1 cellular context compared by ENCODE assay signal in genomic region chr5:10249948-10250803, GRCh38.
TF ChIP-seq lines count a peak whose summit lies in the region.

Gene CCT5 (plus strand): TSS chr5:10250280. CDS start chr5:10250341, 61 bp downstream.

TF ChIP-seq in HepG2, 621 proteins besides CTCF, POLR2A, EP300 and RAD21 (continued from another document and continues in another):
- TF ChIP-seq ZBED4 (CRISPR knock-in tag; IDR thresholded peaks at IDR 0.05; ENCODE audit: borderline replicate concordance) (no peak; the same call in 1 of the 2 replicates), PPARG (CRISPR knock-in tag; conservative IDR thresholded peaks at IDR 0.05) (peak; percentile 41; the same call in 1 of the 2 replicates), ZNF44 (CRISPR knock-in tag; IDR thresholded peaks at IDR 0.05) (no peak), ZUFSP (CRISPR knock-in tag; IDR thresholded peaks at IDR 0.05; ENCODE audit: borderline replicate concordance) (no peak), SRSF4 (IDR thresholded peaks at IDR 0.05; ENCODE audit: low read depth, low read length, poor library complexity, severe bottlenecking) (no peak), ZHX2 (IDR thresholded peaks at IDR 0.05; ENCODE audit: low read depth) (no peak), ZHX2 (CRISPR knock-in tag; IDR thresholded peaks at IDR 0.05; ENCODE audit: borderline replicate concordance) (no peak), NAIF1 (CRISPR knock-in tag; IDR thresholded peaks at IDR 0.05; ENCODE audit: borderline replicate concordance) (no peak), FOXK2 (IDR thresholded peaks at IDR 0.05) (peak; percentile 93), ZNF251 (CRISPR knock-in tag; IDR thresholded peaks at IDR 0.05) (no peak), RCOR2 (CRISPR knock-in tag; IDR thresholded peaks at IDR 0.05) (no peak), GFI1 (CRISPR knock-in tag; IDR thresholded peaks at IDR 0.05; ENCODE audit: borderline replicate concordance) (no peak), THAP7 (CRISPR knock-in tag; IDR thresholded peaks at IDR 0.05) (no peak), ZSCAN22 (CRISPR knock-in tag; IDR thresholded peaks at IDR 0.05) (no peak), ZNF605 (CRISPR knock-in tag; IDR thresholded peaks at IDR 0.05) (peak; percentile 9; the same call in 1 of the 2 replicates), HHEX (CRISPR knock-in tag; IDR thresholded peaks at IDR 0.05) (no peak), ZNF607 (CRISPR knock-in tag; IDR thresholded peaks at IDR 0.05; ENCODE audit: borderline replicate concordance) (peak; percentile 80), ARID2 (CRISPR knock-in tag; IDR thresholded peaks at IDR 0.05; ENCODE audit: borderline replicate concordance) (0 out of 2 replicates have a peak, but pooled peaks have one; percentile 15), AFF4 (CRISPR knock-in tag; IDR thresholded peaks at IDR 0.05) (no peak), ZNF34 (CRISPR knock-in tag; IDR thresholded peaks at IDR 0.05; ENCODE audit: borderline replicate concordance) (no peak), HIC2 (CRISPR knock-in tag; IDR thresholded peaks at IDR 0.05; ENCODE audit: low read depth) (no peak), ZFP36L1 (CRISPR knock-in tag; IDR thresholded peaks at IDR 0.05) (no peak), SIX1 (CRISPR knock-in tag; IDR thresholded peaks at IDR 0.05; ENCODE audit: borderline replicate concordance) (no peak), SNAPC4 (CRISPR knock-in tag; IDR thresholded peaks at IDR 0.05) (no peak), ZNF616 (CRISPR knock-in tag; IDR thresholded peaks at IDR 0.05; ENCODE audit: low read depth) (no peak), KLF11 (CRISPR knock-in tag; IDR thresholded peaks at IDR 0.05) (no peak), U2AF1 (optimal IDR thresholded peaks at IDR 0.05; ENCODE audit: low read depth, low read length) (no peak), MEIS2 (CRISPR knock-in tag; IDR thresholded peaks at IDR 0.05) (no peak), ATF5 (CRISPR knock-in tag; IDR thresholded peaks at IDR 0.05; ENCODE audit: low read depth) (no peak), JUN (CRISPR knock-in tag; IDR thresholded peaks at IDR 0.05) (no peak), GABPA (IDR thresholded peaks at IDR 0.05; ENCODE audit: low read depth, low read length) (peak; percentile 75), GABPA (CRISPR knock-in tag; IDR thresholded peaks at IDR 0.05; ENCODE audit: low read depth) (peak; percentile 91), ZNF337 (CRISPR knock-in tag; IDR thresholded peaks at IDR 0.05; ENCODE audit: borderline replicate concordance, low read depth) (0 out of 2 replicates have a peak, but pooled peaks have one; percentile 42), SRY (CRISPR knock-in tag; IDR thresholded peaks at IDR 0.05) (peak; percentile 78; the same call in 1 of the 2 replicates)
